Comparison of ENCODE assay signal across 9 cellular contexts in the genomic region with DNA sequence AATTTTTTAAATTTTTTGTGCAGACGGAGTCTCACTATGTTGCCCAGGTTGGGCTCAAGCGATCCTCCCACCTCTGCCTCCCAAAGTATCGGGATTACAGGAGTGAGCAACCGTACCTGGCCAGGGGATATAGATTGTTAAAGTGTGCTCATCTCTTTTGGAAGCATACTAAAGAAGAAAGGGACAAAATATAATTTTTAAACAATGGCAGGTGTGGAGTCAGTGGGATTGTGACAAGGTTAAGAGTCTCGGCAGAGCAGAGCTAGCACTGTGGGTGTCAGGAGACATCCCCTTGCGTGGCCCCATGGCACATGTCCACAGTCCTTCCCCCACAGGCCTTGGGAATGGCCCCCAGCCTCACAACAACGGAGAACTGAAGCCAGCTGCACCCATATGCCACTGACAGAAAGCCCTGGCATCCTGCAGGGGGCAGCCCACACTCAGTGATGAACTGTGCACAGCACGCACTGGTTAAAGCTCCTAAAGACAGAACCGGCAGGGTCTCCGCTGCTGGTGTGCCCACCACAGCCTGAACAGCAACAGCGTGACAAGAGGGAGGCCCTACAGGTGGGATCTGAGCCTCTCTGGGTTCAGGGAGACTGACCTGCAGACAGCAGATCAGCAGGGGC. TPM values are rescaled to one million over a fixed set of nuclear protein-coding genes. Genes with fewer than 3 reads are reported as not detected.
A peak's percentile ranks its signal among the peaks of the same experiment; 100 is the strongest.
DNase-seq lines count a peak whose midpoint lies in the region; ATAC-seq, FAIRE-seq and TF ChIP-seq lines count a peak whose summit lies in the region.
"Had no signal": no experiment of that assay in that cellular context is flagged by ENCODE, and none has a peak within 500 bp of the region (broad histone marks: within the 10 kb centered on the region; RNA-seq: fewer than 3 reads in every experiment).

No MANE protein-coding gene starts in this region.

- peaks cover 14 to 18% of the 10 kb centered on the region in 2 experiments for H3K36me3 ChIP-seq in keratinocyte (ENCODE audit: control insufficient read depth in 2 of 2, extremely low read depth in 1 of 2, insufficient read depth in 2 of 2, low read length in 2 of 2)
- no peaks in the 10 kb centered on the region for H3K36me3 ChIP-seq in testis (ENCODE audit: low read depth, missing control alignments)

- peaks cover 9% of the 10 kb centered on the region for H3K4me1 ChIP-seq in keratinocyte (ENCODE audit: control insufficient read depth, extremely low read depth, insufficient read depth, low read length)
- no peaks in the 10 kb centered on the region for H3K4me1 ChIP-seq in testis

- 71 to 81% methylated on average over 7 to 11 of the region's 11 CpGs for WGBS in testis, 2 donors

- no peaks in the 10 kb centered on the region for H4K20me1 ChIP-seq in keratinocyte (ENCODE audit: control insufficient read depth, extremely low read depth, insufficient read depth, low read length)

- H3K9ac ChIP-seq in keratinocyte (ENCODE audit: control insufficient read depth, extremely low read depth, insufficient read depth, low read length), result no peak overlapping the region

- intact Hi-C loops in testis (cut with DNase I; ENCODE audit: low total_unique reads), result no loop called here

- DNase-seq in GM10266 (ENCODE audit: extremely low spot score) (no peak), NCI-H526 treated with DMSO at 0.1 percent for 48 hours (lab: John Stamatoyannopoulos, UW) (peak; percentile 0), keratinocyte (ENCODE audit: low read depth, low spot score) (no peak), testis (peak; percentile 60), NCI-H2029 treated with DMSO at 0.1 percent for 48 hours (lab: John Stamatoyannopoulos, UW) (no peak), SKM-1 (lab: John Stamatoyannopoulos, UW; ENCODE audit: unreplicated experiment) (no peak)

- no peak overlapping the region for H2AFZ ChIP-seq in keratinocyte (ENCODE audit: control insufficient read depth, low read length)

- no peak for ATAC-seq in GM21786 (IDR thresholded peaks at IDR 0.05; ENCODE audit: unreplicated experiment)

- no peaks in the 10 kb centered on the region for H3K9me3 ChIP-seq in keratinocyte (ENCODE audit: control insufficient read depth, low read depth, low read length)
- no peaks in the 10 kb centered on the region for H3K9me3 ChIP-seq in testis

- no peaks in the 10 kb centered on the region for H3K27me3 ChIP-seq in keratinocyte (ENCODE audit: control insufficient read depth, extremely low read depth, insufficient read depth, low read length)
- H3K27me3 ChIP-seq in testis, result no peaks in the 10 kb centered on the region

- FAIRE-seq in keratinocyte (lab: Jason Lieb, UNC), result no peak

- peak overlapping the region; percentile 64 for H3K27ac ChIP-seq in angular gyrus (ENCODE audit: low read depth, low read length)
- H3K27ac ChIP-seq in keratinocyte (ENCODE audit: control insufficient read depth, insufficient read depth, low read length), result no peak overlapping the region
- no peak overlapping the region for H3K27ac ChIP-seq in testis
- H3K27ac ChIP-seq: SK-N-MC had no signal

- TF ChIP-seq CTCF in GM10266 (IDR thresholded peaks at IDR 0.05; ENCODE audit: control insufficient read depth, insufficient read depth, low read depth, missing control alignments), result peak; percentile 52
- TF ChIP-seq CTCF in keratinocyte (optimal IDR thresholded peaks at IDR 0.05 in 1 of 3, IDR thresholded peaks at IDR 0.05 in 1 of 3, conservative IDR thresholded peaks at IDR 0.05 in 1 of 3; ENCODE audit: extremely low read depth in 1 of 3, insufficient read depth in 2 of 3, low read length in 3 of 3), result peak; percentile 49 to 81 (median 66)
- peak in 2 of 3 experiments; percentile 14 to 39 for TF ChIP-seq CTCF in testis (IDR thresholded peaks at IDR 0.05)

- no peak overlapping the region for H3K4me3 ChIP-seq in keratinocyte (ENCODE audit: control insufficient read depth in 2 of 3, extremely low read depth in 1 of 3, insufficient read depth in 2 of 3, low read depth in 1 of 3, low read length in 3 of 3)
- no peak overlapping the region for H3K4me3 ChIP-seq in testis
- H3K4me3 ChIP-seq: SK-N-MC had no signal

- TF ChIP-seq POLR2A in testis (IDR thresholded peaks at IDR 0.05), result no peak

- no peak overlapping the region for H3K4me2 ChIP-seq in keratinocyte (ENCODE audit: control insufficient read depth, extremely low read depth, insufficient read depth, low read depth, low read length)

- H3K79me2 ChIP-seq in keratinocyte (ENCODE audit: control insufficient read depth, insufficient read depth, low read length), result no peaks in the 10 kb centered on the region

- dilution Hi-C loops in keratinocyte (cut with MboI; ENCODE audit: extremely low pct_ligation_motif_present, low sequenced_read_pairs), result no loop called here

- no peaks in the 10 kb centered on the region for H3K9me1 ChIP-seq in keratinocyte (ENCODE audit: control insufficient read depth, extremely low read depth, insufficient read depth, low read length)

RNA-seq across cellular contexts. Expression of gene SERPIND1, which starts 29.9 kb away (rescaled TPM):
- polyA plus RNA-seq in keratinocyte (not detected in 3 replicates), testis (ENCODE audit: insufficient read depth, low read depth, low replicate concordance) (0.78 TPM)
- polyA plus RNA-seq in keratinocyte (2011; ENCODE audit: low read depth), result not detected
- polyA plus RNA-seq in keratinocyte (2011; cell fraction: cytosol; rRNA removed), result not detected in 2 replicates
- polyA plus RNA-seq in keratinocyte (2011; cell fraction: nucleus; rRNA removed), result not detected in 2 replicates
- 0.13 TPM in 1 of 2 replicates, not detected in the other for polyA plus RNA-seq in keratinocyte (2012; ENCODE audit: low replicate concordance)
- polyA minus RNA-seq in keratinocyte, result not detected in 3 replicates
- polyA minus RNA-seq in keratinocyte (2011; cell fraction: cytosol; rRNA and poly(A)+ RNA removed), result not detected
- not detected in 2 replicates for polyA minus RNA-seq in keratinocyte (2011; cell fraction: nucleus; rRNA and poly(A)+ RNA removed)
- total RNA-seq in testis, result under 1 TPM; 0.16 to 0.25 TPM

RNA-seq across cellular contexts. Expression of gene PI4KA, which starts 54.8 kb away (rescaled TPM):
- 12.2 to 15.9 TPM (median 13.6 TPM) in 3 replicates for polyA plus RNA-seq in keratinocyte
- polyA plus RNA-seq in keratinocyte (2011; ENCODE audit: low read depth), result 20.8 TPM
- polyA plus RNA-seq in keratinocyte (2011; cell fraction: cytosol; rRNA removed), result 11.6 and 13.6 TPM in 2 replicates
- polyA plus RNA-seq in keratinocyte (2011; cell fraction: nucleus; rRNA removed), result 34.5 and 39.8 TPM in 2 replicates
- polyA plus RNA-seq in keratinocyte (2012; ENCODE audit: low replicate concordance), result 19.4 and 22.0 TPM in 2 replicates
- polyA minus RNA-seq in keratinocyte, result 35.4 to 87.8 TPM (median 35.7 TPM) in 3 replicates
- polyA minus RNA-seq in keratinocyte (2011; cell fraction: cytosol; rRNA and poly(A)+ RNA removed), result 25.3 TPM
- 36.2 and 40.2 TPM in 2 replicates for polyA minus RNA-seq in keratinocyte (2011; cell fraction: nucleus; rRNA and poly(A)+ RNA removed)
- 100 to 1,000 TPM; 140 to 196 TPM for total RNA-seq in testis
- polyA plus RNA-seq in testis (ENCODE audit: insufficient read depth, low read depth, low replicate concordance), result 124 TPM

RNA-seq across cellular contexts. Expression of gene SNAP29, which starts 55.0 kb away (rescaled TPM):
- polyA plus RNA-seq in keratinocyte (30.2 to 36.5 TPM (median 31.6 TPM) in 3 replicates), testis (ENCODE audit: insufficient read depth, low read depth, low replicate concordance) (127 TPM)
- 155 TPM for polyA plus RNA-seq in keratinocyte (2011; ENCODE audit: low read depth)
- 28.8 and 37.3 TPM in 2 replicates for polyA plus RNA-seq in keratinocyte (2011; cell fraction: cytosol; rRNA removed)
- polyA plus RNA-seq in keratinocyte (2011; cell fraction: nucleus; rRNA removed), result 13.6 and 14.3 TPM in 2 replicates
- polyA plus RNA-seq in keratinocyte (2012; ENCODE audit: low replicate concordance), result 27.3 and 30.7 TPM in 2 replicates
- polyA minus RNA-seq in keratinocyte, result 7.7 to 22.8 TPM (median 11.6 TPM) in 3 replicates
- polyA minus RNA-seq in keratinocyte (2011; cell fraction: cytosol; rRNA and poly(A)+ RNA removed), result 8.8 TPM
- 3.4 and 6.8 TPM in 2 replicates for polyA minus RNA-seq in keratinocyte (2011; cell fraction: nucleus; rRNA and poly(A)+ RNA removed)
- 10 to 100 TPM; 41.8 to 47.7 TPM for total RNA-seq in testis

Comparison
In these comparisons a context has a peak if more than half of its experiments do, and no peak if none do; other contexts are left out.
1. DNase-seq: peak in NCI-H526 treated with DMSO at 0.1 percent for 48 hours (single experiment) and testis (single experiment); none in GM10266 (single experiment), keratinocyte (single experiment), NCI-H2029 treated with DMSO at 0.1 percent for 48 hours (single experiment) and SKM-1 (single experiment).
2. Peak in every context shown above with its lines, with median percentiles within 50 percentile points of each other: CTCF ChIP-seq.